ENCODE assay signal across 15 cellular contexts in the genomic region with DNA sequence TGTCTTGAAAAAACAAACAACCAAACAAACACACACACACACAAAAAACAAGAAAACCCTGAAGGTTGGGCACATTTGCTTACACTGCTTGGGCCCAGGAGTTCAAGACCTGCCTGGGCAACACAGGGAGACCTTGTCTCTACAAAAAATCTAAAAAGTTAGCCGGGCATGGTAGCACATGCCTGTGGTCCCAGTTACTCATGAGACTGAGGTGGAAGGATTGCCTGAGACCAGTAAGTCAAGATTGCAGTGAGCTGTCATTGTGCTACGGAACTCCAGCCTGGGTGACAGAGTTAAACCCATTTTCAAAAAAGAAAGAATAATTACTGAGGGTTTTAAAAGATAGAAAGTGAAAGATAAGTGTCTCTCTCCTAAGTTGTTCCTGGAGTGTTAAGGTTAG.
"Had no signal": no experiment of that assay in that cellular context is flagged by ENCODE, and none has a peak within 500 bp of the region (broad histone marks: within the 10 kb centered on the region; RNA-seq: fewer than 3 reads in every experiment).

No MANE protein-coding gene starts in this region.

- H3K4me1 ChIP-seq: esophagus squamous epithelium, heart left ventricle, parathyroid adenoma, transverse colon had no signal

- H3K4me3 ChIP-seq: esophagus squamous epithelium, heart left ventricle, skin epidermis, transverse colon had no signal

- ATAC-seq: heart left ventricle, left lobe of liver, natural killer cell had no signal

- H3K79me2 ChIP-seq: parathyroid adenoma had no signal

- H3K27ac ChIP-seq: esophagus squamous epithelium, heart left ventricle, neutrophil, parathyroid adenoma, skin epidermis, transverse colon had no signal

- H3K27me3 ChIP-seq: esophagus squamous epithelium, heart left ventricle, neutrophil, transverse colon had no signal

- DNase-seq: activated CD4-positive, alpha-beta T cell treated with anti-CD3 and anti-CD28 coated beads, Interleukin-2, amount 10 ng/mL, durations not matched to agents 24 days and 14 days; activated CD4-positive, CD25-positive, alpha-beta regulatory T cell; aorta; esophagus squamous epithelium; foreskin fibroblast; heart left ventricle; natural killer cell; stimulated activated CD4-positive, alpha-beta T cell treated with anti-CD3 and anti-CD28 coated beads, Interleukin-4, amount 100 ng/mL, for 24 hours; stimulated activated naive CD4-positive, alpha-beta T cell treated with Interleukin-2 at 50 U/mL for 16 hours; substantia nigra; transverse colon had no signal

- H3K36me3 ChIP-seq: esophagus squamous epithelium, heart left ventricle, neutrophil, transverse colon had no signal

- H3K9me3 ChIP-seq: esophagus squamous epithelium, neutrophil, transverse colon had no signal

- H3K9ac ChIP-seq: parathyroid adenoma had no signal

- H2AFZ ChIP-seq: parathyroid adenoma had no signal
